In the genomic region with DNA sequence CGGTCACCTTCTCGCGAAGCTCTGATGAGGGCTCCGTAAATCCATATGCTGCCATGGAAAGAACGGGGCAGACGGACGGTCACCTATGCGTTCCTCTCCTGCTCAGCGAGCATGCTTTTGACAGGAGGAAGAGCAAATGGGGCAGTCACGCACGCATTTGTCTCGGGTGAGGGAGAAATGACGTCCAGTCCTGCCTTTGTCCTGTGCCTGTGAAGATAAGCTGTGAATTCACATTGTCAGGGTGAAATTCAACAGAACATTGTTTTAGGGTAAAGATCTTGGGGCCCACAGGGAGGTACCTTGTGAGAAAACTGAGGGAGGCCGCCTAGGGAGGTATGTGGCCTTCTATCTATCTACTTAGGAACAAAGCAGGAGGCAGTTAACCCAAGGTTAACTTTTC, we compare ENCODE assay signal across 2 cellular contexts.
TF ChIP-seq lines count a peak whose summit lies in the region.

No MANE protein-coding gene starts in this region.

TF ChIP-seq in SK-N-SH, 30 proteins besides CTCF, POLR2A, EP300 and RAD21:
- TF ChIP-seq EZH2phosphoT487 (IDR thresholded peaks at IDR 0.05; ENCODE audit: borderline replicate concordance, low read depth) (no peak), SMC3 (IDR thresholded peaks at IDR 0.05; ENCODE audit: low read depth, low read length) (no peak), MXI1 (IDR thresholded peaks at IDR 0.05; ENCODE audit: low read depth, low read length) (no peak), ELF1 (IDR thresholded peaks at IDR 0.05) (no peak), POLR2AphosphoS5 (IDR thresholded peaks at IDR 0.05; ENCODE audit: low read depth, low read length) (no peak), JUND (IDR thresholded peaks at IDR 0.05) (no peak), RCOR1 (IDR thresholded peaks at IDR 0.05; ENCODE audit: low read length) (no peak), GABPA (IDR thresholded peaks at IDR 0.05; ENCODE audit: low read depth) (no peak), NFIC (IDR thresholded peaks at IDR 0.05; ENCODE audit: borderline replicate concordance) (no peak), SIN3A (IDR thresholded peaks at IDR 0.05; ENCODE audit: borderline replicate concordance, low read depth, low read length) (no peak)
- TF ChIP-seq, protein P1, sequence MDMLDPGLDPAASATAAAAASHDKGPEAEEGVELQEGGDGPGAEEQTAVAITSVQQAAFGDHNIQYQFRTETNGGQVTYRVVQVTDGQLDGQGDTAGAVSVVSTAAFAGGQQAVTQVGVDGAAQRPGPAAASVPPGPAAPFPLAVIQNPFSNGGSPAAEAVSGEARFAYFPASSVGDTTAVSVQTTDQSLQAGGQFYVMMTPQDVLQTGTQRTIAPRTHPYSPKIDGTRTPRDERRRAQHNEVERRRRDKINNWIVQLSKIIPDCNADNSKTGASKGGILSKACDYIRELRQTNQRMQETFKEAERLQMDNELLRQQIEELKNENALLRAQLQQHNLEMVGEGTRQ (IDR thresholded peaks at IDR 0.05; ENCODE audit: borderline replicate concordance, low read depth, low read length), result no peak
- TF ChIP-seq, protein P2, sequence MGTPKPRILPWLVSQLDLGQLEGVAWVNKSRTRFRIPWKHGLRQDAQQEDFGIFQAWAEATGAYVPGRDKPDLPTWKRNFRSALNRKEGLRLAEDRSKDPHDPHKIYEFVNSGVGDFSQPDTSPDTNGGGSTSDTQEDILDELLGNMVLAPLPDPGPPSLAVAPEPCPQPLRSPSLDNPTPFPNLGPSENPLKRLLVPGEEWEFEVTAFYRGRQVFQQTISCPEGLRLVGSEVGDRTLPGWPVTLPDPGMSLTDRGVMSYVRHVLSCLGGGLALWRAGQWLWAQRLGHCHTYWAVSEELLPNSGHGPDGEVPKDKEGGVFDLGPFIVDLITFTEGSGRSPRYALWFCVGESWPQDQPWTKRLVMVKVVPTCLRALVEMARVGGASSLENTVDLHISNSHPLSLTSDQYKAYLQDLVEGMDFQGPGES (IDR thresholded peaks at IDR 0.05; ENCODE audit: low read depth, low read length), result no peak
- TF ChIP-seq, protein P3, sequence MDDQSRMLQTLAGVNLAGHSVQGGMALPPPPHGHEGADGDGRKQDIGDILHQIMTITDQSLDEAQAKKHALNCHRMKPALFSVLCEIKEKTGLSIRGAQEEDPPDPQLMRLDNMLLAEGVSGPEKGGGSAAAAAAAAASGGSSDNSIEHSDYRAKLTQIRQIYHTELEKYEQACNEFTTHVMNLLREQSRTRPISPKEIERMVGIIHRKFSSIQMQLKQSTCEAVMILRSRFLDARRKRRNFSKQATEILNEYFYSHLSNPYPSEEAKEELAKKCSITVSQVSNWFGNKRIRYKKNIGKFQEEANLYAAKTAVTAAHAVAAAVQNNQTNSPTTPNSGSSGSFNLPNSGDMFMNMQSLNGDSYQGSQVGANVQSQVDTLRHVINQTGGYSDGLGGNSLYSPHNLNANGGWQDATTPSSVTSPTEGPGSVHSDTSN (IDR thresholded peaks at IDR 0.05), result no peak
- TF ChIP-seq, protein P4, sequence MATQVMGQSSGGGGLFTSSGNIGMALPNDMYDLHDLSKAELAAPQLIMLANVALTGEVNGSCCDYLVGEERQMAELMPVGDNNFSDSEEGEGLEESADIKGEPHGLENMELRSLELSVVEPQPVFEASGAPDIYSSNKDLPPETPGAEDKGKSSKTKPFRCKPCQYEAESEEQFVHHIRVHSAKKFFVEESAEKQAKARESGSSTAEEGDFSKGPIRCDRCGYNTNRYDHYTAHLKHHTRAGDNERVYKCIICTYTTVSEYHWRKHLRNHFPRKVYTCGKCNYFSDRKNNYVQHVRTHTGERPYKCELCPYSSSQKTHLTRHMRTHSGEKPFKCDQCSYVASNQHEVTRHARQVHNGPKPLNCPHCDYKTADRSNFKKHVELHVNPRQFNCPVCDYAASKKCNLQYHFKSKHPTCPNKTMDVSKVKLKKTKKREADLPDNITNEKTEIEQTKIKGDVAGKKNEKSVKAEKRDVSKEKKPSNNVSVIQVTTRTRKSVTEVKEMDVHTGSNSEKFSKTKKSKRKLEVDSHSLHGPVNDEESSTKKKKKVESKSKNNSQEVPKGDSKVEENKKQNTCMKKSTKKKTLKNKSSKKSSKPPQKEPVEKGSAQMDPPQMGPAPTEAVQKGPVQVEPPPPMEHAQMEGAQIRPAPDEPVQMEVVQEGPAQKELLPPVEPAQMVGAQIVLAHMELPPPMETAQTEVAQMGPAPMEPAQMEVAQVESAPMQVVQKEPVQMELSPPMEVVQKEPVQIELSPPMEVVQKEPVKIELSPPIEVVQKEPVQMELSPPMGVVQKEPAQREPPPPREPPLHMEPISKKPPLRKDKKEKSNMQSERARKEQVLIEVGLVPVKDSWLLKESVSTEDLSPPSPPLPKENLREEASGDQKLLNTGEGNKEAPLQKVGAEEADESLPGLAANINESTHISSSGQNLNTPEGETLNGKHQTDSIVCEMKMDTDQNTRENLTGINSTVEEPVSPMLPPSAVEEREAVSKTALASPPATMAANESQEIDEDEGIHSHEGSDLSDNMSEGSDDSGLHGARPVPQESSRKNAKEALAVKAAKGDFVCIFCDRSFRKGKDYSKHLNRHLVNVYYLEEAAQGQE (IDR thresholded peaks at IDR 0.05; ENCODE audit: low read depth, low read length), result no peak
- TF ChIP-seq, protein P5, sequence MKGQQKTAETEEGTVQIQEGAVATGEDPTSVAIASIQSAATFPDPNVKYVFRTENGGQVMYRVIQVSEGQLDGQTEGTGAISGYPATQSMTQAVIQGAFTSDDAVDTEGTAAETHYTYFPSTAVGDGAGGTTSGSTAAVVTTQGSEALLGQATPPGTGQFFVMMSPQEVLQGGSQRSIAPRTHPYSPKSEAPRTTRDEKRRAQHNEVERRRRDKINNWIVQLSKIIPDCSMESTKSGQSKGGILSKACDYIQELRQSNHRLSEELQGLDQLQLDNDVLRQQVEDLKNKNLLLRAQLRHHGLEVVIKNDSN (IDR thresholded peaks at IDR 0.05; ENCODE audit: borderline replicate concordance, low read depth), result no peak

TF ChIP-seq in H1, 55 proteins besides CTCF, POLR2A, EP300 and RAD21:
- no peak for TF ChIP-seq HDAC6 (IDR thresholded peaks at IDR 0.05; ENCODE audit: low read depth, low read length)
- no peak for TF ChIP-seq GTF2F1 (IDR thresholded peaks at IDR 0.05; ENCODE audit: borderline replicate concordance, low read depth, low read length)
- no peak for TF ChIP-seq NANOG (IDR thresholded peaks at IDR 0.05; ENCODE audit: insufficient read depth, low read depth, low read length, poor library complexity, severe bottlenecking)
- TF ChIP-seq POU5F1 (IDR thresholded peaks at IDR 0.05; ENCODE audit: low read depth, low read length), result no peak
- no peak for TF ChIP-seq PHF8 (conservative IDR thresholded peaks at IDR 0.05; ENCODE audit: low read depth, low read length)
- TF ChIP-seq JUND (IDR thresholded peaks at IDR 0.05; ENCODE audit: low read length), result no peak
- TF ChIP-seq, protein P6, sequence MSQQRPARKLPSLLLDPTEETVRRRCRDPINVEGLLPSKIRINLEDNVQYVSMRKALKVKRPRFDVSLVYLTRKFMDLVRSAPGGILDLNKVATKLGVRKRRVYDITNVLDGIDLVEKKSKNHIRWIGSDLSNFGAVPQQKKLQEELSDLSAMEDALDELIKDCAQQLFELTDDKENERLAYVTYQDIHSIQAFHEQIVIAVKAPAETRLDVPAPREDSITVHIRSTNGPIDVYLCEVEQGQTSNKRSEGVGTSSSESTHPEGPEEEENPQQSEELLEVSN (IDR thresholded peaks at IDR 0.05), result no peak
- TF ChIP-seq JUN (IDR thresholded peaks at IDR 0.05; ENCODE audit: low read depth, low read length), result no peak
- no peak for TF ChIP-seq SIN3A (conservative IDR thresholded peaks at IDR 0.05 in 1 of 2, IDR thresholded peaks at IDR 0.05 in 1 of 2; ENCODE audit: low read depth in 1 of 2, low read length in 2 of 2)
- no peak for TF ChIP-seq POLR2AphosphoS5 (IDR thresholded peaks at IDR 0.05; ENCODE audit: low read depth, low read length)
- no peak for TF ChIP-seq HDAC2 (IDR thresholded peaks at IDR 0.05; ENCODE audit: borderline replicate concordance in 1 of 2, low read depth in 2 of 2, low read length in 2 of 2)
- TF ChIP-seq TCF12 (IDR thresholded peaks at IDR 0.05; ENCODE audit: low read depth, low read length), result no peak
- no peak for TF ChIP-seq CBX8 (IDR thresholded peaks at IDR 0.05; ENCODE audit: borderline replicate concordance, low read depth, low read length)
- no peak for TF ChIP-seq RXRA (IDR thresholded peaks at IDR 0.05; ENCODE audit: insufficient read depth, low read depth, low read length)
- no peak for TF ChIP-seq BACH1 (IDR thresholded peaks at IDR 0.05; ENCODE audit: low read length)
- no peak for TF ChIP-seq TEAD4 (IDR thresholded peaks at IDR 0.05; ENCODE audit: low read depth, low read length)
- TF ChIP-seq CEBPB (IDR thresholded peaks at IDR 0.05; ENCODE audit: low read depth, low read length), result no peak
- no peak for TF ChIP-seq CTBP2 (IDR thresholded peaks at IDR 0.05; ENCODE audit: borderline replicate concordance, insufficient read depth, insufficient read length, low read length)
